Comparison of ENCODE assay signal across 17 cellular contexts in genomic region chr4:184451726-184452125, GRCh38. TPM values are rescaled to one million over a fixed set of nuclear protein-coding genes. Genes with fewer than 3 reads are reported as not detected.
A peak's percentile ranks its signal among the peaks of the same experiment; 100 is the strongest.
DNase-seq lines count a peak whose midpoint lies in the region; ATAC-seq, FAIRE-seq and TF ChIP-seq lines count a peak whose summit lies in the region.
"Had no signal": no experiment of that assay in that cellular context is flagged by ENCODE, and none has a peak within 500 bp of the region (broad histone marks: within the 10 kb centered on the region; RNA-seq: fewer than 3 reads in every experiment).

No MANE protein-coding gene starts in this region.

- no peak for ATAC-seq in activated CD8-positive, alpha-beta memory T cell treated with anti-CD3 and anti-CD28 coated beads, Interleukin-2, amount 10 ng/mL, durations not matched to agents 7 days and 5 days
- no peak for ATAC-seq in GM12878
- no peak for ATAC-seq in stimulated activated effector memory CD8-positive, alpha-beta T cell treated with anti-CD3 and anti-CD28 coated beads, Interleukin-12 subunit alpha, Interleukin-12 subunit beta, amount 100 ng/mL, for 72 hours
- ATAC-seq in HG03159 (IDR thresholded peaks at IDR 0.05; ENCODE audit: unreplicated experiment), result no peak
- ATAC-seq: GM23338, left colon had no signal

- H3K4me3 ChIP-seq in NB4 (ENCODE audit: low read depth, low read length) (no peak overlapping the region), GM12878 (no peak overlapping the region)
- H3K4me3 ChIP-seq: colonic mucosa, esophagus squamous epithelium, GM23338, right lobe of liver had no signal

- no peak for TF ChIP-seq EP300 in GM12878 (IDR thresholded peaks at IDR 0.05; ENCODE audit: borderline replicate concordance in 1 of 2, control insufficient read depth in 1 of 2, low read depth in 2 of 2, low read length in 2 of 2)

- no peak overlapping the region for H3K9ac ChIP-seq in GM12878 (ENCODE audit: control insufficient read depth, insufficient read depth, low read length)

- no peak overlapping the region for H3K27ac ChIP-seq in GM12878 (ENCODE audit: control insufficient read depth, insufficient read depth)
- H3K27ac ChIP-seq: colonic mucosa had no signal

- SMC1A ChIA-PET in GM12878 (lab: Charles Lee; ENCODE audit: uncharacterized antibody, unreplicated experiment), result interaction anchor here (1.1 to 3.0 kb wide), 2 partner anchors 11 to 187 kb away, joined by 3 to 12 read pairs; no protein-coding TSS in a partner anchor

- peaks cover 92% of the 10 kb centered on the region for H3K79me2 ChIP-seq in GM12878 (ENCODE audit: control insufficient read depth, insufficient read depth, low read length)

- H3K36me3 ChIP-seq in GM12878 (ENCODE audit: control insufficient read depth in 2 of 2, insufficient read depth in 2 of 2, low read length in 1 of 2), result peaks cover 6 to 11% of the 10 kb centered on the region in 2 experiments; a peak in 3 of 4 replicates
- H3K36me3 ChIP-seq: colonic mucosa, right lobe of liver had no signal

- H3K9me3 Mint-ChIP-seq in activated CD8-positive, alpha-beta memory T cell treated with anti-CD3 and anti-CD28 coated beads, Interleukin-2, amount 10 ng/mL, durations not matched to agents 7 days and 5 days (ENCODE audit: low read depth), result no peaks in the 10 kb centered on the region
- H3K9me3 Mint-ChIP-seq in stimulated activated effector memory CD8-positive, alpha-beta T cell treated with anti-CD3 and anti-CD28 coated beads, Interleukin-12 subunit alpha, Interleukin-12 subunit beta, amount 100 ng/mL, for 72 hours, result no peaks in the 10 kb centered on the region
- H3K9me3 Mint-ChIP-seq: GM23338 had no signal

- H3K27ac Mint-ChIP-seq in activated CD8-positive, alpha-beta memory T cell treated with anti-CD3 and anti-CD28 coated beads, Interleukin-2, amount 10 ng/mL, durations not matched to agents 7 days and 5 days, result peak overlapping the region; percentile 54
- H3K27ac Mint-ChIP-seq in stimulated activated effector memory CD8-positive, alpha-beta T cell treated with anti-CD3 and anti-CD28 coated beads, Interleukin-12 subunit alpha, Interleukin-12 subunit beta, amount 100 ng/mL, for 72 hours, result peak overlapping the region; percentile 13
- H3K27ac Mint-ChIP-seq: GM23338 had no signal

- H3K27me3 Mint-ChIP-seq in activated CD8-positive, alpha-beta memory T cell treated with anti-CD3 and anti-CD28 coated beads, Interleukin-2, amount 10 ng/mL, durations not matched to agents 7 days and 5 days, result no peaks in the 10 kb centered on the region

- CTCF ChIA-PET in activated CD8-positive, alpha-beta memory T cell treated with anti-CD3 and anti-CD28 coated beads, Interleukin-2, amount 10 ng/mL, durations not matched to agents 7 days and 5 days (lab: Charles Lee), result no interaction called here
- CTCF ChIA-PET in GM12878 (lab: Yijun Ruan, JAX), result interaction anchor here (1.2 kb wide), 1 partner anchor 11 kb away, joined by 3 read pairs; no protein-coding TSS in a partner anchor

- RAD21 ChIA-PET in GM12878 (lab: Charles Lee; ENCODE audit: unreplicated experiment), result no interaction called here

- no peak for TF ChIP-seq RAD21 in GM12878 (IDR thresholded peaks at IDR 0.05; ENCODE audit: insufficient read depth, low read depth, low read length)

- TF ChIP-seq POLR2A in NB4 (IDR thresholded peaks at IDR 0.05; ENCODE audit: extremely low read depth, insufficient read length) (no peak), GM12878 (IDR thresholded peaks at IDR 0.05; ENCODE audit: low read depth, low read length) (no peak)

- TF ChIP-seq CTCF in NB4 (IDR thresholded peaks at IDR 0.05; ENCODE audit: low read depth, low read length) (no peak), GM12878 (IDR thresholded peaks at IDR 0.05 in 2 of 3, conservative IDR thresholded peaks at IDR 0.05 in 1 of 3; ENCODE audit: control insufficient read depth in 2 of 3, extremely low read depth in 1 of 3, insufficient read depth in 1 of 3, low read depth in 3 of 3, low read length in 3 of 3) (no peak)

- no peak for FAIRE-seq in GM12878 (lab: Jason Lieb, UNC)

- no peak for DNase-seq in activated CD8-positive, alpha-beta memory T cell treated with anti-CD3 and anti-CD28 coated beads, Interleukin-2, amount 10 ng/mL, durations not matched to agents 7 days and 5 days
- no peak for DNase-seq in activated CD8-positive, alpha-beta memory T cell treated with anti-CD3 and anti-CD28 coated beads, Interleukin-2, amount 50 U/mL, for 4 hours
- DNase-seq in NB4 (ENCODE audit: low read depth), result peak; percentile 78
- no peak for DNase-seq in GM12878 (ENCODE audit: low read depth, low spot score)
- no peak for DNase-seq in stimulated activated effector memory CD8-positive, alpha-beta T cell treated with anti-CD3 and anti-CD28 coated beads, Interleukin-12 subunit alpha, Interleukin-12 subunit beta, amount 100 ng/mL, for 72 hours (ENCODE audit: low spot score in 2 of 2)
- no peak for DNase-seq in SHP77 (lab: John Stamatoyannopoulos, UW)
- DNase-seq in NCI-H510A (lab: John Stamatoyannopoulos, UW), result no peak
- DNase-seq: activated CD4-positive, CD25-positive, alpha-beta regulatory T cell; colonic mucosa; esophagus squamous epithelium; hypothalamus; left colon; NCI-H2029; right lobe of liver; stimulated activated naive CD4-positive, alpha-beta T cell treated with Interleukin-2 at 50 U/mL for 16 hours had no signal

- intact Hi-C loops in GM12878 (cut with micrococcal nuclease; ENCODE audit: unreplicated experiment), result no loop called here

- no peak overlapping the region for H3K4me2 ChIP-seq in GM12878 (ENCODE audit: control insufficient read depth, insufficient read depth)
- H3K4me2 ChIP-seq: GM23338 had no signal

- no TSS peak for BruUV-seq in GM12878 (replicated peaks; lab: Mats Ljungman, UMichigan)

- no peak overlapping the region for H3K4me3 Mint-ChIP-seq in activated CD8-positive, alpha-beta memory T cell treated with anti-CD3 and anti-CD28 coated beads, Interleukin-2, amount 10 ng/mL, durations not matched to agents 7 days and 5 days
- no peak overlapping the region for H3K4me3 Mint-ChIP-seq in stimulated activated effector memory CD8-positive, alpha-beta T cell treated with anti-CD3 and anti-CD28 coated beads, Interleukin-12 subunit alpha, Interleukin-12 subunit beta, amount 100 ng/mL, for 72 hours
- H3K4me3 Mint-ChIP-seq: GM23338 had no signal

- H3K27me3 ChIP-seq in GM12878 (replicated peaks in 1 of 2; ENCODE audit: control insufficient read depth in 2 of 2, insufficient read depth in 2 of 2, low read length in 1 of 2), result no peaks in the 10 kb centered on the region
- H3K27me3 ChIP-seq: colonic mucosa, esophagus squamous epithelium, right lobe of liver had no signal

- in situ Hi-C loops in GM12878 (cut with MboI), result no loop called here

- H4K20me1 ChIP-seq in GM12878 (ENCODE audit: control insufficient read depth, insufficient read depth), result no peaks in the 10 kb centered on the region

- POLR2A ChIA-PET in GM12878 (lab: Charles Lee), result no interaction called here

- peaks cover 69% of the 10 kb centered on the region for H3K4me1 Mint-ChIP-seq in activated CD8-positive, alpha-beta memory T cell treated with anti-CD3 and anti-CD28 coated beads, Interleukin-2, amount 10 ng/mL, durations not matched to agents 7 days and 5 days
- H3K4me1 Mint-ChIP-seq in stimulated activated effector memory CD8-positive, alpha-beta T cell treated with anti-CD3 and anti-CD28 coated beads, Interleukin-12 subunit alpha, Interleukin-12 subunit beta, amount 100 ng/mL, for 72 hours, result peaks cover 88% of the 10 kb centered on the region

- H3K4me1 ChIP-seq in GM12878 (ENCODE audit: control insufficient read depth, insufficient read depth, low read length), result peaks cover 38% of the 10 kb centered on the region
- H3K4me1 ChIP-seq: colonic mucosa had no signal

- no peak overlapping the region for H2AFZ ChIP-seq in GM12878 (ENCODE audit: control insufficient read depth, low read depth, low read length)
- H2AFZ ChIP-seq: GM23338 had no signal

- H3K36me3 Mint-ChIP-seq in activated CD8-positive, alpha-beta memory T cell treated with anti-CD3 and anti-CD28 coated beads, Interleukin-2, amount 10 ng/mL, durations not matched to agents 7 days and 5 days, result peaks cover 42% of the 10 kb centered on the region
- H3K36me3 Mint-ChIP-seq in stimulated activated effector memory CD8-positive, alpha-beta T cell treated with anti-CD3 and anti-CD28 coated beads, Interleukin-12 subunit alpha, Interleukin-12 subunit beta, amount 100 ng/mL, for 72 hours, result peaks cover 34% of the 10 kb centered on the region

- H3K9me3 ChIP-seq in GM12878 (replicated peaks; ENCODE audit: control insufficient read depth, insufficient read depth, low read length), result no peaks in the 10 kb centered on the region; the same call in 2 of the 3 replicates
- H3K9me3 ChIP-seq: colonic mucosa, esophagus squamous epithelium, right lobe of liver had no signal

RNA-seq across cellular contexts. Expression of gene IRF2, which starts 22.6 kb away (rescaled TPM):
- 100 to 1,000 TPM in 1 of 2 experiments, 10 to 100 TPM in 1; 81.6 to 112 TPM for total RNA-seq in activated CD8-positive, alpha-beta memory T cell treated with anti-CD3 and anti-CD28 coated beads, Interleukin-2, amount 10 ng/mL, durations not matched to agents 7 days and 5 days
- 70.0 and 78.5 TPM in 2 replicates for total RNA-seq in GM12878 (2013; cell fraction: nucleolus; rRNA removed)
- 44.7 and 45.1 TPM in 2 replicates for total RNA-seq in GM12878 (2014; rRNA removed)
- total RNA-seq in GM12878 (2014; rRNA removed; fragmentation: Illumina TruSeq; extraction: Trizol), result 51.1 and 51.9 TPM in 2 replicates
- total RNA-seq in GM12878 (2021), result 52.2 and 65.7 TPM in 2 replicates
- 39.3 TPM for polyA plus RNA-seq in GM12878 (2011; ENCODE audit: low read depth)
- 90.3 and 99.3 TPM in 2 replicates for polyA plus RNA-seq in GM12878 (2011; rRNA removed)
- 74.6 and 83.1 TPM in 2 replicates for polyA plus RNA-seq in GM12878 (2011; cell fraction: cytosol; rRNA removed)
- 54.1 and 58.8 TPM in 2 replicates for polyA plus RNA-seq in GM12878 (2011; cell fraction: nucleus; rRNA removed)
- 49.9 and 58.7 TPM in 2 replicates for polyA plus RNA-seq in GM12878 (2012)
- 79.9 and 96.4 TPM in 2 replicates for polyA plus RNA-seq in GM12878 (2014; fragmentation: Illumina TruSeq; extraction: Trizol)
- polyA plus RNA-seq in GM12878 (2014; fragmentation: Nextera tagmentation; extraction: Ambion mirVana), result 10 to 100 TPM; 58.4 to 59.9 TPM
- polyA plus RNA-seq in GM12878 (2014; rRNA removed), result 46.6 and 52.8 TPM in 2 replicates
- polyA plus RNA-seq in GM12878 (2016; fragmentation: Nextera tagmentation; extraction: Ambion mirVana), result 10 to 100 TPM; 59.4 to 66.0 TPM
- 79.3 and 83.9 TPM in 2 replicates for polyA minus RNA-seq in GM12878 (2011; rRNA and poly(A)+ RNA removed)
- polyA minus RNA-seq in GM12878 (2011; cell fraction: cytosol; rRNA and poly(A)+ RNA removed), result 40.8 and 41.5 TPM in 2 replicates
- 22.8 and 36.9 TPM in 2 replicates for polyA minus RNA-seq in GM12878 (2011; cell fraction: nucleus; rRNA and poly(A)+ RNA removed)
